1 cellular context compared by ENCODE assay signal in the genomic region with DNA sequence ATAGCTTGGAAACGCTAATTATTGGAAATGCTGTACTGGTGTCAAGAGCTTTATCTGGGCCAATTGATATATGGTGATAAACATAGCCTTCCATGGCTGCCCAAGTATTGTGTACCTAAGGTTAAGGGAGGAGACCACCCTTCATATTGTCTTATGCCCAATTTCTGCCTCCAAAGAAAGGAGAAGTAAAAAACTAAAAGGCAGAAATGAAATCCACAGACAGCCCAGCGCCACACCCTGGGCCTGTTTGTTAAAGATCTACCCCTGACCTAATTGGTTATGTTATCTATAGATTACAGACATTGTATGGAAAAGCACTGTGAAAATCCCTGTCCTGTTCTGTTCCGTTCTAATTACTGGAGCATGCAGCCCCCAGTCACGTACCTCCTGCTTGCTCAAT.
TF ChIP-seq lines count a peak whose summit lies in the region.
"Not testable (repeated sequence)": the region's sequence is repeated elsewhere in the genome, so short reads cannot be mapped to it uniquely, and the experiment has no call there.

No MANE protein-coding gene starts in this region.

TF ChIP-seq in K562, 482 proteins besides CTCF, POLR2A, EP300 and RAD21:
- TF ChIP-seq SOX6 (IDR thresholded peaks at IDR 0.05) (peak; percentile 61; the same call in 1 of the 2 replicates), SMARCC2 (IDR thresholded peaks at IDR 0.05; ENCODE audit: low read depth) (0 out of 2 replicates have a peak, but pooled peaks have one; percentile 15), NCOR1 (IDR thresholded peaks at IDR 0.05) (0 out of 2 replicates have a peak, but pooled peaks have one; percentile 27), CBFA2T3 (IDR thresholded peaks at IDR 0.05) (peak; percentile 36), TEAD4 (IDR thresholded peaks at IDR 0.05; ENCODE audit: low read length) (peak; percentile 50; the same call in 1 of the 2 replicates), TCF3 (CRISPR knock-in tag; IDR thresholded peaks at IDR 0.05) (peak; percentile 60), CBFA2T2 (conservative IDR thresholded peaks at IDR 0.05) (0 out of 2 replicates have a peak, but pooled peaks have one; percentile 16), SMAD4 (CRISPR knock-in tag; conservative IDR thresholded peaks at IDR 0.05) (peak; percentile 79), FOSL1 (tag; conservative IDR thresholded peaks at IDR 0.05) (peak; percentile 11; the same call in 1 of the 2 replicates), TAL1 (IDR thresholded peaks at IDR 0.05) (peak; percentile 62), SMARCE1 (IDR thresholded peaks at IDR 0.05) (peak; percentile 52; the same call in 1 of the 2 replicates), ARID1B (IDR thresholded peaks at IDR 0.05) (peak; percentile 72; the same call in 1 of the 2 replicates)
- TF ChIP-seq, protein P1, sequence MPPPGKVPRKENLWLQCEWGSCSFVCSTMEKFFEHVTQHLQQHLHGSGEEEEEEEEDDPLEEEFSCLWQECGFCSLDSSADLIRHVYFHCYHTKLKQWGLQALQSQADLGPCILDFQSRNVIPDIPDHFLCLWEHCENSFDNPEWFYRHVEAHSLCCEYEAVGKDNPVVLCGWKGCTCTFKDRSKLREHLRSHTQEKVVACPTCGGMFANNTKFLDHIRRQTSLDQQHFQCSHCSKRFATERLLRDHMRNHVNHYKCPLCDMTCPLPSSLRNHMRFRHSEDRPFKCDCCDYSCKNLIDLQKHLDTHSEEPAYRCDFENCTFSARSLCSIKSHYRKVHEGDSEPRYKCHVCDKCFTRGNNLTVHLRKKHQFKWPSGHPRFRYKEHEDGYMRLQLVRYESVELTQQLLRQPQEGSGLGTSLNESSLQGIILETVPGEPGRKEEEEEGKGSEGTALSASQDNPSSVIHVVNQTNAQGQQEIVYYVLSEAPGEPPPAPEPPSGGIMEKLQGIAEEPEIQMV (tag; conservative IDR thresholded peaks at IDR 0.05; ENCODE audit: low read depth), result peak; percentile 60; the same call in 1 of the 2 replicates
- not testable (repeated sequence) for TF ChIP-seq TEAD4 (CRISPR knock-in tag; IDR thresholded peaks at IDR 0.05; ENCODE audit: borderline replicate concordance)
